ENCODE assay signal across 1 cellular context in the genomic region with DNA sequence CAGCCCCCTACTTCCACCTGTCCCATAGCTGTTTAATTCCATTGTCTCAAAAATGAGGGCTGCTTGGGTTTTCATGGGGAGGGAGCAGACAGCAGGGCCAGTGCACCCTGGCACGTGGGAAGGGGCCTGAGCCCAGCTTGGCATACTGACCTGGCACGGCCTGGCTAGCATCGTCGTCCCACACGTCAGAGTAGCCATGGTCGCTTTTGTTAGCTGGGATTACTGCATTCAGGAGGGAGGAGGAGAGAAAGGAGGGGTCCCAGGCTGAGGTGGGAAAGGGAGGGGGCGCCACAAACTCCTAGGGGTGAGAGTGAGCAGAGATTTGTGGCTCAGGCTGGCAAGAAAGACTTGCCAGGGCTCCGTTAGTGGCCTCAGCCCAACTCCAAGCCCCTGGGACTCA.
TF ChIP-seq lines count a peak whose summit lies in the region.

No MANE protein-coding gene starts in this region.

TF ChIP-seq in H1, 55 proteins besides CTCF, POLR2A, EP300 and RAD21:
- TF ChIP-seq HDAC6 (IDR thresholded peaks at IDR 0.05; ENCODE audit: low read depth, low read length), result no peak
- TF ChIP-seq CHD1 (IDR thresholded peaks at IDR 0.05; ENCODE audit: low read depth, low read length), result no peak
- TF ChIP-seq, protein P1, sequence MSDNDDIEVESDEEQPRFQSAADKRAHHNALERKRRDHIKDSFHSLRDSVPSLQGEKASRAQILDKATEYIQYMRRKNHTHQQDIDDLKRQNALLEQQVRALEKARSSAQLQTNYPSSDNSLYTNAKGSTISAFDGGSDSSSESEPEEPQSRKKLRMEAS (IDR thresholded peaks at IDR 0.05), result peak; percentile 26; the same call in 1 of the 2 replicates
- TF ChIP-seq JUND (IDR thresholded peaks at IDR 0.05; ENCODE audit: low read length), result no peak
- TF ChIP-seq EZH2 (IDR thresholded peaks at IDR 0.05; ENCODE audit: low read depth, low read length, severe bottlenecking), result no peak
- TF ChIP-seq YY1 (IDR thresholded peaks at IDR 0.05; ENCODE audit: low read depth, low read length), result 0 out of 2 replicates have a peak, but pooled peaks have one; percentile 12
- peak; percentile 66; the same call in 1 of the 2 replicates for TF ChIP-seq TEAD4 (IDR thresholded peaks at IDR 0.05; ENCODE audit: low read depth, low read length)
- peak; percentile 64; the same call in 1 of the 2 replicates for TF ChIP-seq CREB1 (IDR thresholded peaks at IDR 0.05)
- TF ChIP-seq KDM5A (IDR thresholded peaks at IDR 0.05; ENCODE audit: low read length), result no peak
- TF ChIP-seq, protein P2, sequence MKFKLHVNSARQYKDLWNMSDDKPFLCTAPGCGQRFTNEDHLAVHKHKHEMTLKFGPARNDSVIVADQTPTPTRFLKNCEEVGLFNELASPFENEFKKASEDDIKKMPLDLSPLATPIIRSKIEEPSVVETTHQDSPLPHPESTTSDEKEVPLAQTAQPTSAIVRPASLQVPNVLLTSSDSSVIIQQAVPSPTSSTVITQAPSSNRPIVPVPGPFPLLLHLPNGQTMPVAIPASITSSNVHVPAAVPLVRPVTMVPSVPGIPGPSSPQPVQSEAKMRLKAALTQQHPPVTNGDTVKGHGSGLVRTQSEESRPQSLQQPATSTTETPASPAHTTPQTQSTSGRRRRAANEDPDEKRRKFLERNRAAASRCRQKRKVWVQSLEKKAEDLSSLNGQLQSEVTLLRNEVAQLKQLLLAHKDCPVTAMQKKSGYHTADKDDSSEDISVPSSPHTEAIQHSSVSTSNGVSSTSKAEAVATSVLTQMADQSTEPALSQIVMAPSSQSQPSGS (IDR thresholded peaks at IDR 0.05; ENCODE audit: low read length), result no peak
